8 cellular contexts compared by ENCODE assay signal in the genomic region with DNA sequence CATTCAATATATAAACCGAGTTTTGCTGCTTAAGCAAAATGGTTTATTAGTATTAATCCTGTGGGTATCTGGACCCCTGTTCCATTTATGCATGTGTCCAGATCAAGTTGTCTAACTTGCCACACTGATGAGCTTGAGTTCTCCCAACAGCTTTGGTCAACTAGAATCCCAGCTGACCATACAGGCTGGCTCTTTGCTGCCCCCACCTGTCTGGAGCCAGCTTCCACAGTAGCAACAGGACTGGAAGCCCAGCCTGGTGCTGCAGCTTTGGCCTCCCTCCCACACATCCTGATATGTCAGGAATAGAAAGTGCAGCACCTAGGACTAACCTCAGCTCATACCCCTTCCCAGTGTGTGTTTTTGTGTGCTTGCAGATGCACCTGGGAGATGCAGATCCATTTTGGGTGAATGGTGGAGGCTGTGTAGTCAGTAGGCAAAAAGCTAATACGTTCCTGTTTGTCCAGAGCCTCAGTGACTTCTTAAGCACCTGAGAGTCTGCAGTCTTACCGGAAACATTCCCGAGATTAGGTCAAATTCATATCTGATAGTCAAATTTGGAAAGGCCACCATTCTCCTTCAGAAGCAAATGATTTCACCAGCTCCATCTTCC. TPM values are rescaled to one million over a fixed set of nuclear protein-coding genes. Genes with fewer than 3 reads are reported as not detected.
A peak's percentile ranks its signal among the peaks of the same experiment; 100 is the strongest.
DNase-seq lines count a peak whose midpoint lies in the region; ATAC-seq and TF ChIP-seq lines count a peak whose summit lies in the region.

No MANE protein-coding gene starts in this region.

- no peak overlapping the region for H3K27ac Mint-ChIP-seq in activated naive CD8-positive, alpha-beta T cell treated with anti-CD3 and anti-CD28 coated beads for 36 hours
- H3K27ac Mint-ChIP-seq in natural killer cell: no peak overlapping the region

- ATAC-seq in HG02571 (IDR thresholded peaks at IDR 0.05; ENCODE audit: unreplicated experiment) (peak; percentile 59), heart right ventricle (peak in 6 of 8 donors; percentile 42 to 79 (median 62)), natural killer cell (no peak)

- H3K9me3 ChIP-seq in heart right ventricle: no peaks in the 10 kb centered on the region

- intact Hi-C loops in heart right ventricle (cut with DNase I): loop anchor here in 9 of 10 donors (5.0 to 10.0 kb wide), 8 partner anchors 113 to 263 kb away; no protein-coding TSS in a partner anchor
- intact Hi-C loops in natural killer cell (cut with micrococcal nuclease): no loop called here

- H3K9me3 Mint-ChIP-seq in activated naive CD8-positive, alpha-beta T cell treated with anti-CD3 and anti-CD28 coated beads for 36 hours: no peaks in the 10 kb centered on the region
- H3K9me3 Mint-ChIP-seq in natural killer cell: peaks cover 0 to 4% of the 10 kb centered on the region in 2 donors

- peak; percentile 27 to 82 (median 71) for TF ChIP-seq CTCF in heart right ventricle (IDR thresholded peaks at IDR 0.05)
- TF ChIP-seq CTCF in natural killer cell (IDR thresholded peaks at IDR 0.05): no peak

- no peaks in the 10 kb centered on the region for H3K36me3 ChIP-seq in heart right ventricle

- no peak overlapping the region for H3K4me3 Mint-ChIP-seq in activated naive CD8-positive, alpha-beta T cell treated with anti-CD3 and anti-CD28 coated beads for 36 hours
- H3K4me3 Mint-ChIP-seq in natural killer cell: no peak overlapping the region

- H3K27ac ChIP-seq in heart right ventricle: no peak overlapping the region

- no peak overlapping the region for H3K4me3 ChIP-seq in heart right ventricle

- peak; percentile 30 for DNase-seq in stimulated activated CD4-positive, alpha-beta T cell treated with anti-CD3 and anti-CD28 coated beads, Interleukin-1b, Interleukin-23, amount 100 ng/mL, for 48 hours
- no peak for DNase-seq in stimulated activated CD4-positive, alpha-beta T cell treated with anti-CD3 and anti-CD28 coated beads, Interleukin-4, amount 100 ng/mL, for 4 hours
- DNase-seq in NCI-H2081 treated with DMSO at 0.1 percent for 48 hours (lab: John Stamatoyannopoulos, UW) (peak; percentile 24), heart right ventricle (peak; percentile 43 to 46), renal cortical epithelial cell (ENCODE audit: low read depth) (peak; percentile 58), natural killer cell (no peak)
- DNase-seq in activated naive CD8-positive, alpha-beta T cell treated with anti-CD3 and anti-CD28 coated beads for 36 hours: peak; percentile 30

- no peaks in the 10 kb centered on the region for H3K4me1 ChIP-seq in heart right ventricle

- WGBS in heart right ventricle, 2 donors: 50 to 57% methylated on average over 4 of the region's 4 CpGs

- peaks cover 23% of the 10 kb centered on the region for H3K27me3 Mint-ChIP-seq in activated naive CD8-positive, alpha-beta T cell treated with anti-CD3 and anti-CD28 coated beads for 36 hours
- H3K27me3 Mint-ChIP-seq in natural killer cell (ENCODE audit: low read depth in 2 of 2): no peaks in the 10 kb centered on the region

- no peaks in the 10 kb centered on the region for H3K4me1 Mint-ChIP-seq in activated naive CD8-positive, alpha-beta T cell treated with anti-CD3 and anti-CD28 coated beads for 36 hours
- H3K4me1 Mint-ChIP-seq in natural killer cell: no peaks in the 10 kb centered on the region

- H3K27me3 ChIP-seq in heart right ventricle: no peaks in the 10 kb centered on the region

- H3K36me3 Mint-ChIP-seq in activated naive CD8-positive, alpha-beta T cell treated with anti-CD3 and anti-CD28 coated beads for 36 hours: no peaks in the 10 kb centered on the region
- no peaks in the 10 kb centered on the region for H3K36me3 Mint-ChIP-seq in natural killer cell

RNA-seq across cellular contexts. Expression of a gene that starts 40.9 kb away (rescaled TPM):
- total RNA-seq in activated naive CD8-positive, alpha-beta T cell treated with anti-CD3 and anti-CD28 coated beads for 36 hours: 10 to 100 TPM; 42.3 to 48.3 TPM
- total RNA-seq in heart right ventricle (1 to 10 TPM; 3.0 to 5.4 (median 4.3) TPM), renal cortical epithelial cell (1.9 and 6.0 TPM in 2 replicates), natural killer cell (1 to 10 TPM; 1.2 to 5.1 (median 2.6) TPM)
- 1 to 10 TPM; 1.2 to 9.1 TPM for polyA plus RNA-seq in heart right ventricle

Comparison
In these comparisons a context has a peak if more than half of its experiments do, and no peak if none do; other contexts are left out.
1. DNase-seq: peak in stimulated activated CD4-positive, alpha-beta T cell treated with anti-CD3 and anti-CD28 coated beads, Interleukin-1b, Interleukin-23, amount 100 ng/mL, for 48 hours (single experiment), NCI-H2081 treated with DMSO at 0.1 percent for 48 hours (single experiment), activated naive CD8-positive, alpha-beta T cell treated with anti-CD3 and anti-CD28 coated beads for 36 hours (single experiment), heart right ventricle (2 of 2) and renal cortical epithelial cell (single experiment); none in stimulated activated CD4-positive, alpha-beta T cell treated with anti-CD3 and anti-CD28 coated beads, Interleukin-4, amount 100 ng/mL, for 4 hours (0 of 2) and natural killer cell (single experiment).
2. ATAC-seq: peak in HG02571 (single experiment) and heart right ventricle (6 of 8); none in natural killer cell (0 of 3).